In the genomic region with DNA sequence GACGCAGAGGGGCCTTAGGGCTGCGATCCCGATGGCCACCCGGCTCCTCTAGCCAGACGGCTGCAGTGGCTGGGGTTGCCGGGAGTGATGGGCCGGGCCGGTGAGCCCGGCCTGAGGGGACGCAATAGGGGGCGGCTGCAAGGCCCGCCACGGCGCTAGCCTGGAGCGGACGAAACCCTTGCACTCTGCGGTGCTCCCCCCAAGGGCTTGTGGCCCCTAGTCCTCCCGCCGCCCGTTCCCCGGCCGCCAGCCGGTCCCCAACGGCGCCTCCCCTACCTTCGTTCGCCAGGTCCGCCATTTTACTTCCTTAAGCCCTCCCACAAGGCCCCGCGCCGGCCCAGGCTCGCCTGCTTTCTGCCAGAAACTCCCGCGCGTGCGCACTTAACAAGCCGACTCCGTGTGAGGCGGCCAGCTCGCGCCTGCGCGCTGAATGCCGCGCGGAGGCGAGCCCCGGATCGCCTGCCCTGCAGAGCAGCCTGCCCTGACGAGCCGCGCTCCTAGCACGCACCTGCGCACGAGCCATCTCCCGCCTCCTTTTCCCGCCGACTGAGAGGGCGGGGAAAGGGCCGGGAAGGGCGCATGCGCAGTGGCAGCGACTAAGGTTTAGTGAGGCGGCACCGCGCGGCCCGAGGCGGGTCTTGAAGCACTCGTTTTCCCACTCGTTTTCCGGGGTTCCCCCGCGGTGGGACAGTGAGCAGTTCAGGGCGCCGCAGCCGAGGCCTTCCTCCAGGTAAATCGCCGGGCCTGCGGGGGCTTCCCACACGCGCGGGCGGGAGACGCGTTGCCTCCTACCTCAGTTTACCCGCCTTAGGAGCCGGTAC, we compare ENCODE assay signal across 8 cellular contexts. TPM values are rescaled to one million over a fixed set of nuclear protein-coding genes. Genes with fewer than 3 reads are reported as not detected.
DNase-seq lines count a peak whose midpoint lies in the region; ATAC-seq, FAIRE-seq and TF ChIP-seq lines count a peak whose summit lies in the region.

A gene with protein sequence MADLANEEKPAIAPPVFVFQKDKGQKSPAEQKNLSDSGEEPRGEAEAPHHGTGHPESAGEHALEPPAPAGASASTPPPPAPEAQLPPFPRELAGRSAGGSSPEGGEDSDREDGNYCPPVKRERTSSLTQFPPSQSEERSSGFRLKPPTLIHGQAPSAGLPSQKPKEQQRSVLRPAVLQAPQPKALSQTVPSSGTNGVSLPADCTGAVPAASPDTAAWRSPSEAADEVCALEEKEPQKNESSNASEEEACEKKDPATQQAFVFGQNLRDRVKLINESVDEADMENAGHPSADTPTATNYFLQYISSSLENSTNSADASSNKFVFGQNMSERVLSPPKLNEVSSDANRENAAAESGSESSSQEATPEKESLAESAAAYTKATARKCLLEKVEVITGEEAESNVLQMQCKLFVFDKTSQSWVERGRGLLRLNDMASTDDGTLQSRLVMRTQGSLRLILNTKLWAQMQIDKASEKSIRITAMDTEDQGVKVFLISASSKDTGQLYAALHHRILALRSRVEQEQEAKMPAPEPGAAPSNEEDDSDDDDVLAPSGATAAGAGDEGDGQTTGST (minus strand): TSS at position 356 of the 821 bp plus-strand sequence. CDS start 58 bp downstream, at position 298.

- H3K9ac ChIP-seq in SU-DHL-6 (ENCODE audit: low read length) = peak within 1 kb of the TSS; percentile 99

- intact Hi-C loops in Right ventricle myocardium inferior (cut with DNase I) (no loop called here), pancreas (cut with DNase I) (no loop called here), tibial artery (cut with DNase I; ENCODE audit: low total_unique reads) (loop anchor here (2.0 kb wide), 1 partner anchor 73 kb away; a partner anchor contains a TSS)

- H3K9me3 ChIP-seq in SU-DHL-6 (ENCODE audit: insufficient read depth, low read length) = no peaks in the 10 kb centered on the region
- no peaks in the 10 kb centered on the region for H3K9me3 ChIP-seq in pancreas
- no peaks in the 10 kb centered on the region for H3K9me3 ChIP-seq in tibial artery

- peak; percentile 70 for TF ChIP-seq POLR2A in GM10847 (IDR thresholded peaks at IDR 0.05; ENCODE audit: extremely low read depth, insufficient read length)

- peak within 1 kb of the TSS; percentile 97 for H3K4me2 ChIP-seq in SU-DHL-6 (ENCODE audit: low read depth, low read length, poor library complexity, severe bottlenecking)

- H3F3A ChIP-seq in SU-DHL-6 (ENCODE audit: insufficient read depth) = 0 out of 2 replicates have a peak, but pooled peaks cover 8% of the 10 kb centered on the region

- H3K4me1 ChIP-seq in pancreas (peaks cover 16 to 27% (median 20%) of the 10 kb centered on the region in 3 donors), tibial artery (peaks cover 6 to 52% (median 37%) of the 10 kb centered on the region in 4 donors)

- no peaks in the 10 kb centered on the region for H3K36me3 ChIP-seq in SU-DHL-6 (ENCODE audit: low read length)
- no peaks in the 10 kb centered on the region for H3K36me3 ChIP-seq in pancreas
- H3K36me3 ChIP-seq in tibial artery = peaks cover 5 to 16% (median 10%) of the 10 kb centered on the region in 3 donors

- peak within 1 kb of the TSS; percentile 77 for H2AFZ ChIP-seq in SU-DHL-6 (ENCODE audit: low read depth, low read length, severe bottlenecking)

- H3K9me2 ChIP-seq in SU-DHL-6 (replicated peaks; ENCODE audit: insufficient read depth, low read length) = no peaks in the 10 kb centered on the region

- ATAC-seq in HG02678 (IDR thresholded peaks at IDR 0.05; ENCODE audit: unreplicated experiment) = peak; percentile 90
- peak; percentile 98 for ATAC-seq in Right ventricle myocardium inferior
- peak; percentile 94 to 98 (median 96) for ATAC-seq in pancreas

- no peaks in the 10 kb centered on the region for H3K27me3 ChIP-seq in SU-DHL-6 (ENCODE audit: low read length)
- no peaks in the 10 kb centered on the region for H3K27me3 ChIP-seq in pancreas
- H3K27me3 ChIP-seq in tibial artery = no peaks in the 10 kb centered on the region

- H3K79me2 ChIP-seq in SU-DHL-6 (ENCODE audit: insufficient read depth, low read length) = peaks cover 72% of the 10 kb centered on the region

- no peaks in the 10 kb centered on the region; the same call in 1 of the 2 replicates for H4K20me1 ChIP-seq in SU-DHL-6 (ENCODE audit: low read depth, low read length)

- TF ChIP-seq CTCF in SU-DHL-6 (IDR thresholded peaks at IDR 0.05; ENCODE audit: insufficient read depth, low read length, poor library complexity, severe bottlenecking) (no peak), pancreas (IDR thresholded peaks at IDR 0.05) (no peak), tibial artery (IDR thresholded peaks at IDR 0.05) (no peak)

- H3K27ac ChIP-seq in SU-DHL-6 (ENCODE audit: low read depth, low read length) (peak within 1 kb of the TSS; percentile 77), pancreas (peak within 1 kb of the TSS; percentile 57 to 90 (median 77)), tibial artery (peak within 1 kb of the TSS; percentile 83 to 89)

- DNase-seq in NCI-H128 (lab: John Stamatoyannopoulos, UW; ENCODE audit: unreplicated experiment) = peak; percentile 98
- DNase-seq in activated naive CD8-positive, alpha-beta T cell treated with anti-CD3 and anti-CD28 coated beads, Interleukin-2, amount 50 U/mL, for 16 hours (ENCODE audit: low read depth, low spot score) = peak; percentile 90
- DNase-seq in Right ventricle myocardium inferior (ENCODE audit: missing footprints) = peak; percentile 100
- peak; percentile 98 to 100 (median 99) for DNase-seq in pancreas
- peak; percentile 99 for DNase-seq in tibial artery

- 1% methylated on average over 63 to 88 of the region's 88 CpGs for WGBS in pancreas, 2 donors

- FAIRE-seq in pancreas (lab: Jason Lieb, UNC) = peak; percentile 5

- H3K4me3 ChIP-seq in SU-DHL-6 (ENCODE audit: insufficient read depth, low read length, poor library complexity, severe bottlenecking) = peak within 1 kb of the TSS; percentile 95
- peak within 1 kb of the TSS; percentile 92 to 99 (median 98) for H3K4me3 ChIP-seq in pancreas
- peak within 1 kb of the TSS; percentile 64 to 78 for H3K4me3 ChIP-seq in tibial artery

RNA-seq across cellular contexts. Expression of the gene that starts here (rescaled TPM):
- total RNA-seq in Right ventricle myocardium inferior = 65.6 TPM
- 10 to 100 TPM; 27.6 to 42.2 (median 34.7) TPM for total RNA-seq in pancreas
- 10 to 100 TPM; 29.1 to 39.9 TPM for polyA plus RNA-seq in pancreas

Comparison
In these comparisons a context has a peak if more than half of its experiments do, and no peak if none do; other contexts are left out.
1. Peak in every context shown above with its lines: DNase-seq, ATAC-seq, H3K4me3 ChIP-seq and H3K27ac ChIP-seq.